In genomic region chr18:58495202-58495601, GRCh38 we compare ENCODE assay signal across 1 cellular context.
TF ChIP-seq lines count a peak whose summit lies in the region.

No MANE protein-coding gene starts in this region.

TF ChIP-seq in A549, 52 proteins besides CTCF, POLR2A, EP300 and RAD21 (continued from another document):
- no peak for TF ChIP-seq REST (IDR thresholded peaks at IDR 0.05)
- no peak for TF ChIP-seq ESRRA (IDR thresholded peaks at IDR 0.05; ENCODE audit: borderline replicate concordance, low read length)
TF ChIP-seq in A549: peak in this region for 0.
